In the genomic region with DNA sequence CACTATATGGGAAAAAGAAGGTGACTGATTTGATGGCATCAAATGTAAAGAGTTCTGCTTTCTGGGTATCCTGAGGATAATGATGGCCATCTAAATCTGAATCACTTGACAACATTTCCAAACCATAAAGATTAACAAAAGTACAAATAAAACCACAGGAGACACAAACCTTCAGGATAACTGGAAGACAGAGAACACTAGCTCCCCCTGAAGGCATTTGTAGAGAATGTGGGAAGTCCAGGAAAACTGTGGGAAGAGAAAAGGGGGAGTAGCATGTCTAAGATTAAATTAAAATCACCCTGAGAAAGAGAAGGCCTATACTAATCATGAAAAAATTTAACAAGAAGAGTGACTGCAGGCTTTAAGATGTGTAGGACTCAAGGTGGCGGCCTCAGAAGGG, we compare ENCODE assay signal across 11 cellular contexts.
DNase-seq lines count a peak whose midpoint lies in the region; ATAC-seq and TF ChIP-seq lines count a peak whose summit lies in the region.
"Had no signal": no experiment of that assay in that cellular context is flagged by ENCODE, and none has a peak within 500 bp of the region (broad histone marks: within the 10 kb centered on the region; RNA-seq: fewer than 3 reads in every experiment).

No MANE protein-coding gene starts in this region.

- H3K27ac ChIP-seq in breast epithelium (no peak overlapping the region), SK-N-SH (ENCODE audit: low read depth in 2 of 2, low read length in 1 of 2) (no peak overlapping the region), vagina (no peak overlapping the region)
- H3K27ac ChIP-seq: BLaER1 had no signal

- peak; percentile 65 for TF ChIP-seq RAD21 in SK-N-SH (IDR thresholded peaks at IDR 0.05; ENCODE audit: low read length)

- ATAC-seq in GM21825 (IDR thresholded peaks at IDR 0.05; ENCODE audit: unreplicated experiment) = no peak
- ATAC-seq: activated CD4-positive, CD25-positive, alpha-beta regulatory T cell treated with anti-CD3 and anti-CD28 coated beads, Interleukin-2, amount 50 U/mL, for 24 hours had no signal

- H3K79me2 ChIP-seq in SK-N-SH (ENCODE audit: insufficient read depth) = no peaks in the 10 kb centered on the region

- H3K36me3 Mint-ChIP-seq in MCF 10A (ENCODE audit: insufficient read depth, unreplicated experiment) = no peaks in the 10 kb centered on the region
- no peaks in the 10 kb centered on the region for H3K36me3 Mint-ChIP-seq in type B pancreatic cell

- no TSS peak for BruUV-seq in MCF 10A (replicated peaks; lab: Mats Ljungman, UMichigan)

- no peaks in the 10 kb centered on the region for H4K20me1 ChIP-seq in SK-N-SH (ENCODE audit: insufficient read depth)
- H4K20me1 ChIP-seq: BLaER1 had no signal

- no peaks in the 10 kb centered on the region for H3K36me3 ChIP-seq in breast epithelium
- no peaks in the 10 kb centered on the region for H3K36me3 ChIP-seq in SK-N-SH (replicated peaks in 1 of 2; ENCODE audit: control insufficient read depth in 1 of 2, insufficient read depth in 2 of 2, low read length in 1 of 2)
- no peaks in the 10 kb centered on the region for H3K36me3 ChIP-seq in vagina
- H3K36me3 ChIP-seq: BLaER1 had no signal

- H3K4me1 Mint-ChIP-seq in MCF 10A (ENCODE audit: insufficient read depth, unreplicated experiment) (no peaks in the 10 kb centered on the region), type B pancreatic cell (ENCODE audit: unreplicated experiment) (no peaks in the 10 kb centered on the region)

- no peak overlapping the region for H3K9ac ChIP-seq in SK-N-SH
- H3K9ac ChIP-seq: BLaER1 had no signal

- no peak overlapping the region for H3K27ac Mint-ChIP-seq in MCF 10A (ENCODE audit: low read depth, unreplicated experiment)
- H3K27ac Mint-ChIP-seq in type B pancreatic cell = no peak overlapping the region

- H3K27me3 ChIP-seq in breast epithelium (no peaks in the 10 kb centered on the region), SK-N-SH (ENCODE audit: insufficient read depth) (no peaks in the 10 kb centered on the region), vagina (no peaks in the 10 kb centered on the region)
- H3K27me3 ChIP-seq: BLaER1 had no signal

- H3K4me1 ChIP-seq in breast epithelium = no peaks in the 10 kb centered on the region
- no peaks in the 10 kb centered on the region for H3K4me1 ChIP-seq in SK-N-SH (ENCODE audit: control insufficient read depth in 1 of 2, insufficient read depth in 2 of 2, low read depth in 1 of 2, low read length in 1 of 2)
- H3K4me1 ChIP-seq in vagina = no peaks in the 10 kb centered on the region
- H3K4me1 ChIP-seq: BLaER1 had no signal

- WGBS in SK-N-SH (ENCODE audit: low lambda C conversion rate) = 82% methylated on average over 1 of the region's 1 CpG

- no peaks in the 10 kb centered on the region for H3F3A ChIP-seq in SK-N-SH (replicated peaks; ENCODE audit: insufficient read depth)

- H3K9me2 ChIP-seq in SK-N-SH = no peaks in the 10 kb centered on the region

- CTCF ChIA-PET in MCF 10A (lab: Yijun Ruan, JAX) = interaction anchor here (0.6 to 0.7 kb wide), 3 partner anchors 66 to 1366 kb away, joined by 3 read pairs; no protein-coding TSS in a partner anchor
- CTCF ChIA-PET in SK-N-SH (lab: Yijun Ruan, JAX) = interaction anchor here (0.7 to 2.0 kb wide), 4 partner anchors 10 to 1515 kb away, joined by 3 to 5 read pairs (median 4); no protein-coding TSS in a partner anchor

- no peak overlapping the region for H3K4me3 Mint-ChIP-seq in MCF 10A (ENCODE audit: unreplicated experiment)
- no peak overlapping the region for H3K4me3 Mint-ChIP-seq in type B pancreatic cell

- no peak overlapping the region for H3K4me3 ChIP-seq in breast epithelium
- no peak overlapping the region for H3K4me3 ChIP-seq in SK-N-SH (ENCODE audit: low read depth in 2 of 2, low read length in 1 of 2)
- no peak overlapping the region for H3K4me3 ChIP-seq in vagina
- H3K4me3 ChIP-seq: BLaER1 had no signal

- H3K27me3 Mint-ChIP-seq in MCF 10A (ENCODE audit: insufficient read depth, unreplicated experiment) = no peaks in the 10 kb centered on the region
- peaks cover 2% of the 10 kb centered on the region for H3K27me3 Mint-ChIP-seq in type B pancreatic cell

- H3K9me3 ChIP-seq in breast epithelium (no peaks in the 10 kb centered on the region), SK-N-SH (no peaks in the 10 kb centered on the region), vagina (no peaks in the 10 kb centered on the region)
- H3K9me3 ChIP-seq: BLaER1 had no signal

- intact Hi-C loops in MCF 10A (cut with micrococcal nuclease) (no loop called here), breast epithelium (cut with DNase I; ENCODE audit: low total_unique reads) (no loop called here), vagina (cut with DNase I) (no loop called here)

- H2AFZ ChIP-seq in SK-N-SH (ENCODE audit: low read depth) = no peak overlapping the region

- POLR2A ChIA-PET in MCF 10A (lab: Yijun Ruan, JAX) (interaction anchor here (1.2 kb wide), 1 partner anchor 261 kb away, joined by 3 read pairs; no protein-coding TSS in a partner anchor), SK-N-SH (lab: Yijun Ruan, JAX) (no interaction called here)

- TF ChIP-seq POLR2A in breast epithelium (IDR thresholded peaks at IDR 0.05) = no peak
- TF ChIP-seq POLR2A in vagina (IDR thresholded peaks at IDR 0.05) = no peak

- H3K4me2 ChIP-seq in SK-N-SH = no peak overlapping the region
- H3K4me2 ChIP-seq: BLaER1 had no signal

- DNase-seq in MCF 10A (ENCODE audit: unreplicated experiment) (peak; percentile 57), breast epithelium (ENCODE audit: low spot score in 2 of 2) (no peak), SK-N-SH (no peak), foreskin melanocyte (peak; percentile 32), type B pancreatic cell (ENCODE audit: extremely low spot score, unreplicated experiment) (no peak), vagina (ENCODE audit: extremely low spot score in 2 of 2) (no peak), NCI-H1436 treated with DMSO at 0.1 percent for 48 hours (lab: John Stamatoyannopoulos, UW) (no peak)
- DNase-seq: NCI-H774 had no signal

- TF ChIP-seq EP300 in SK-N-SH (IDR thresholded peaks at IDR 0.05; ENCODE audit: borderline replicate concordance in 1 of 2, low read depth in 1 of 2, low read length in 1 of 2) = no peak

- H3K9me3 Mint-ChIP-seq in MCF 10A (ENCODE audit: unreplicated experiment) = no peaks in the 10 kb centered on the region
- no peaks in the 10 kb centered on the region for H3K9me3 Mint-ChIP-seq in type B pancreatic cell

- TF ChIP-seq CTCF in MCF 10A (IDR thresholded peaks at IDR 0.05; ENCODE audit: unreplicated experiment) (peak; percentile 29), breast epithelium (IDR thresholded peaks at IDR 0.05) (no peak), SK-N-SH (IDR thresholded peaks at IDR 0.05) (peak; percentile 62), type B pancreatic cell (conservative IDR thresholded peaks at IDR 0.05) (peak; percentile 61), vagina (IDR thresholded peaks at IDR 0.05) (no peak)

TF ChIP-seq in SK-N-SH, 30 proteins besides CTCF, POLR2A, EP300 and RAD21:
- TF ChIP-seq GATA2 (CRISPR knock-in tag; IDR thresholded peaks at IDR 0.05) (no peak), SMC3 (IDR thresholded peaks at IDR 0.05; ENCODE audit: low read depth, low read length) (peak; percentile 40), ELF1 (IDR thresholded peaks at IDR 0.05) (no peak)

Comparison
In these comparisons a context has a peak if more than half of its experiments do, and no peak if none do; other contexts are left out.
1. DNase-seq: peak in MCF 10A (single experiment) and foreskin melanocyte (single experiment); none in breast epithelium (0 of 2), SK-N-SH (single experiment), type B pancreatic cell (single experiment), vagina (0 of 2) and NCI-H1436 treated with DMSO at 0.1 percent for 48 hours (single experiment).
2. CTCF ChIP-seq: peak in MCF 10A (single experiment), SK-N-SH (single experiment) and type B pancreatic cell (single experiment); none in breast epithelium (0 of 3) and vagina (0 of 3).